8 cellular contexts compared by ENCODE assay signal in genomic region chr15:40941528-40942336, GRCh38.
A peak's percentile ranks its signal among the peaks of the same experiment; 100 is the strongest.
DNase-seq lines count a peak whose midpoint lies in the region; ATAC-seq and TF ChIP-seq lines count a peak whose summit lies in the region.

No MANE protein-coding gene starts in this region.

- H3K27ac ChIP-seq in coronary artery = peak overlapping the region; percentile 87 to 95

- peak; percentile 68 for DNase-seq in NCI-H2029 (lab: John Stamatoyannopoulos, UW)
- no peak for DNase-seq in NCI-H2029 treated with DMSO at 0.1 percent for 48 hours (lab: John Stamatoyannopoulos, UW)
- peak; percentile 80 for DNase-seq in NCI-H2171 (lab: John Stamatoyannopoulos, UW)
- DNase-seq in activated CD4-positive, alpha-beta T cell treated with anti-CD3 and anti-CD28 coated beads for 1 hour = peak; percentile 46
- peak; percentile 83 for DNase-seq in coronary artery (ENCODE audit: low spot score)
- peak; percentile 95 for DNase-seq in left kidney (ENCODE audit: low read depth, low spot score)
- peak; percentile 60 to 67 for DNase-seq in stimulated activated CD4-positive, alpha-beta T cell treated with anti-CD3 and anti-CD28 coated beads, Interleukin-2, amount 100 ng/mL, for 48 hours

- H3K4me3 ChIP-seq in coronary artery = peak overlapping the region; percentile 86

- peak; percentile 55 for TF ChIP-seq CTCF in coronary artery (IDR thresholded peaks at IDR 0.05)

- peak; percentile 52 for ATAC-seq in HG02840 (IDR thresholded peaks at IDR 0.05; ENCODE audit: low FRiP score, unreplicated experiment)
